In genomic region chr5:176606032-176606431, GRCh38 we compare ENCODE assay signal across 22 cellular contexts. TPM values are rescaled to one million over a fixed set of nuclear protein-coding genes. Genes with fewer than 3 reads are reported as not detected.
"Had no signal": no experiment of that assay in that cellular context is flagged by ENCODE, and none has a peak within 500 bp of the region (broad histone marks: within the 10 kb centered on the region; RNA-seq: fewer than 3 reads in every experiment).

No MANE protein-coding gene starts in this region.

- H3K36me3 ChIP-seq: left ventricle myocardium inferior, neutrophil, ovary, right atrium auricular region, upper lobe of left lung had no signal

- H3K9me3 ChIP-seq: left ventricle myocardium inferior, neutrophil, ovary, psoas muscle, right atrium auricular region, upper lobe of left lung had no signal

- H3K4me3 ChIP-seq: left ventricle myocardium inferior, ovary, psoas muscle, right atrium auricular region, upper lobe of left lung had no signal

- H3K27ac ChIP-seq: left ventricle myocardium inferior, neutrophil, ovary, psoas muscle, right atrium auricular region, upper lobe of left lung, VCaP had no signal

- H3K27me3 ChIP-seq: right atrium auricular region had no signal

- DNase-seq: activated CD4-positive, alpha-beta memory T cell treated with anti-CD3 and anti-CD28 coated beads, Interleukin-2, amount 10 ng/mL, durations not matched to agents 7 days and 5 days; activated CD4-positive, alpha-beta T cell treated with anti-CD3 and anti-CD28 coated beads, Interleukin-2, amount 10 ng/mL, durations not matched to agents 24 days and 14 days; activated effector memory CD4-positive, alpha-beta T cell treated with Interleukin-2 at 50 U/mL for 16 hours; activated naive CD4-positive, alpha-beta T cell treated with anti-CD3 and anti-CD28 coated beads for 36 hours; activated T-cell treated with anti-CD3 and anti-CD28 coated beads, Interleukin-2, amount 50 U/mL, for 72 hours; amygdala; foreskin fibroblast; kidney glomerular epithelial cell; left ventricle myocardium inferior; mammary epithelial cell; midbrain; ovary; psoas muscle; stimulated activated CD4-positive, alpha-beta T cell treated with anti-CD3 and anti-CD28 coated beads, Interleukin-4, amount 100 ng/mL, for 24 hours; stimulated activated naive CD4-positive, alpha-beta T cell treated with Interleukin-2 at 50 U/mL for 16 hours; upper lobe of left lung had no signal

- H3K4me1 ChIP-seq: psoas muscle had no signal

RNA-seq across cellular contexts. Expression of gene SNCB, which starts 24.3 kb away (rescaled TPM):
- total RNA-seq: activated CD4-positive, alpha-beta memory T cell treated with anti-CD3 and anti-CD28 coated beads, Interleukin-2, amount 10 ng/mL, durations not matched to agents 7 days and 5 days; activated CD4-positive, alpha-beta T cell treated with anti-CD3 and anti-CD28 coated beads, Interleukin-2, amount 10 ng/mL, durations not matched to agents 24 days and 14 days; activated naive CD4-positive, alpha-beta T cell treated with anti-CD3 and anti-CD28 coated beads for 36 hours; natural killer cell treated with Interleukin-12 subunit alpha and Interleukin-12 subunit beta and Interleukin-15 and Interleukin-18, amount 100 ng/mL, for 72 hours; ovary; upper lobe of left lung had no signal

RNA-seq across cellular contexts. Expression of gene EIF4E1B, which starts 24.4 kb away (rescaled TPM):
- total RNA-seq: activated CD4-positive, alpha-beta memory T cell treated with anti-CD3 and anti-CD28 coated beads, Interleukin-2, amount 10 ng/mL, durations not matched to agents 7 days and 5 days; activated CD4-positive, alpha-beta T cell treated with anti-CD3 and anti-CD28 coated beads, Interleukin-2, amount 10 ng/mL, durations not matched to agents 24 days and 14 days; activated naive CD4-positive, alpha-beta T cell treated with anti-CD3 and anti-CD28 coated beads for 36 hours; activated T-cell treated with anti-CD3 and anti-CD28 coated beads, Interleukin-2, amount 50 U/mL, for 72 hours; epithelial cell of proximal tubule; fibroblast of lung; left ventricle myocardium inferior; mammary epithelial cell; natural killer cell treated with Interleukin-12 subunit alpha and Interleukin-12 subunit beta and Interleukin-15 and Interleukin-18, amount 100 ng/mL, for 72 hours; ovary; psoas muscle; right atrium auricular region; upper lobe of left lung had no signal
- polyA plus RNA-seq: fibroblast of lung, mammary epithelial cell had no signal

RNA-seq across cellular contexts. Expression of gene CDHR2, which starts 56.9 kb away (rescaled TPM):
- total RNA-seq: epithelial cell of proximal tubule had no signal
- polyA plus RNA-seq: fibroblast of lung had no signal
